14 cellular contexts compared by ENCODE assay signal in genomic region chr2:158487419-158487818, GRCh38. TPM values are rescaled to one million over a fixed set of nuclear protein-coding genes. Genes with fewer than 3 reads are reported as not detected.
DNase-seq lines count a peak whose midpoint lies in the region; ATAC-seq and TF ChIP-seq lines count a peak whose summit lies in the region.
"Had no signal": no experiment of that assay in that cellular context is flagged by ENCODE, and none has a peak within 500 bp of the region (broad histone marks: within the 10 kb centered on the region; RNA-seq: fewer than 3 reads in every experiment).

No MANE protein-coding gene starts in this region.

- H3K27me3 ChIP-seq in dorsolateral prefrontal cortex (no peaks in the 10 kb centered on the region), SJCRH30 (no peaks in the 10 kb centered on the region)
- no peaks in the 10 kb centered on the region for H3K27me3 ChIP-seq in naive thymus-derived CD4-positive, alpha-beta T cell (ENCODE audit: control insufficient read depth in 2 of 2, insufficient read depth in 2 of 2, low read length in 2 of 2)
- H3K27me3 ChIP-seq: BE2C had no signal

- H3K36me3 Mint-ChIP-seq in naive thymus-derived CD4-positive, alpha-beta T cell, result peaks cover 0 to 5% (median 1%) of the 10 kb centered on the region in 5 donors
- H3K36me3 Mint-ChIP-seq in activated T-helper 2 cell treated with anti-CD3 and anti-CD28 coated beads, Interferon-gamma antibody, Interleukin-2, Interleukin-4, amounts not matched to agents 10 μg/mL and 5 μg/mL and 100 μg/mL, durations not matched to agents 14 hours and 24 hours and 36 hours (ENCODE audit: low read depth), result no peaks in the 10 kb centered on the region

- TF ChIP-seq CTCF in dorsolateral prefrontal cortex (IDR thresholded peaks at IDR 0.05 in 54 of 56, conservative IDR thresholded peaks at IDR 0.05 in 2 of 56; ENCODE audit: low read depth in 1 of 56, partially characterized antibody in 56 of 56), result no peak

- no peak overlapping the region for H3K4me3 Mint-ChIP-seq in naive thymus-derived CD4-positive, alpha-beta T cell
- H3K4me3 Mint-ChIP-seq in activated T-helper 2 cell treated with anti-CD3 and anti-CD28 coated beads, Interferon-gamma antibody, Interleukin-2, Interleukin-4, amounts not matched to agents 10 μg/mL and 5 μg/mL and 100 μg/mL, durations not matched to agents 14 hours and 24 hours and 36 hours (ENCODE audit: low read depth), result no peak overlapping the region
- H3K4me3 Mint-ChIP-seq: activated CD4-positive, alpha-beta T cell treated with anti-CD3 and anti-CD28 coated beads for 36 hours; activated T-cell treated with anti-CD3 and anti-CD28 coated beads, Interleukin-2, amount 50 U/mL, for 72 hours had no signal

- peak; percentile 22 for DNase-seq in AG08395 (ENCODE audit: low spot score)
- peak; percentile 24 for DNase-seq in NCI-H226
- DNase-seq in dorsolateral prefrontal cortex, result no peak
- DNase-seq in left lobe of liver (ENCODE audit: low spot score), result no peak
- DNase-seq in SJCRH30, result no peak
- no peak for DNase-seq in naive thymus-derived CD4-positive, alpha-beta T cell
- no peak for DNase-seq in activated T-helper 2 cell treated with anti-CD3 and anti-CD28 coated beads, Interferon-gamma antibody, Interleukin-2, Interleukin-4, amounts not matched to agents 10 μg/mL and 5 μg/mL and 100 μg/mL, durations not matched to agents 14 hours and 24 hours and 36 hours (ENCODE audit: low spot score)
- DNase-seq in activated CD8-positive, alpha-beta memory T cell treated with anti-CD3 and anti-CD28 coated beads, Interleukin-2, amount 50 U/mL, for 48 hours, result no peak
- DNase-seq: activated CD4-positive, alpha-beta T cell treated with anti-CD3 and anti-CD28 coated beads for 36 hours; BE2C; Kasumi-1; mucosa of descending colon; T-helper 1 cell had no signal

- H3K4me1 ChIP-seq in SJCRH30, result peaks cover 17% of the 10 kb centered on the region
- no peaks in the 10 kb centered on the region for H3K4me1 ChIP-seq in naive thymus-derived CD4-positive, alpha-beta T cell (ENCODE audit: control insufficient read depth in 2 of 2, insufficient read depth in 2 of 2, low read length in 2 of 2)
- H3K4me1 ChIP-seq: BE2C had no signal

- H3K9me3 Mint-ChIP-seq in naive thymus-derived CD4-positive, alpha-beta T cell, result peaks cover 0 to 2% (median 0%) of the 10 kb centered on the region in 11 donors
- H3K9me3 Mint-ChIP-seq in activated T-helper 2 cell treated with anti-CD3 and anti-CD28 coated beads, Interferon-gamma antibody, Interleukin-2, Interleukin-4, amounts not matched to agents 10 μg/mL and 5 μg/mL and 100 μg/mL, durations not matched to agents 14 hours and 24 hours and 36 hours, result no peaks in the 10 kb centered on the region
- H3K9me3 Mint-ChIP-seq: activated T-cell treated with anti-CD3 and anti-CD28 coated beads, Interleukin-2, amount 50 U/mL, for 72 hours had no signal

- no peak overlapping the region for H3K27ac Mint-ChIP-seq in naive thymus-derived CD4-positive, alpha-beta T cell
- no peak overlapping the region for H3K27ac Mint-ChIP-seq in activated T-helper 2 cell treated with anti-CD3 and anti-CD28 coated beads, Interferon-gamma antibody, Interleukin-2, Interleukin-4, amounts not matched to agents 10 μg/mL and 5 μg/mL and 100 μg/mL, durations not matched to agents 14 hours and 24 hours and 36 hours
- H3K27ac Mint-ChIP-seq: activated CD4-positive, alpha-beta T cell treated with anti-CD3 and anti-CD28 coated beads for 36 hours; activated T-cell treated with anti-CD3 and anti-CD28 coated beads, Interleukin-2, amount 50 U/mL, for 72 hours had no signal

- intact Hi-C loops in dorsolateral prefrontal cortex (cut with DNase I), result no loop called here
- intact Hi-C loops in naive thymus-derived CD4-positive, alpha-beta T cell (cut with micrococcal nuclease), result no loop called here
- intact Hi-C loops in activated T-helper 2 cell treated with anti-CD3 and anti-CD28 coated beads, Interferon-gamma antibody, Interleukin-2, Interleukin-4, amounts not matched to agents 10 μg/mL and 5 μg/mL and 100 μg/mL, durations not matched to agents 14 hours and 24 hours and 36 hours (cut with micrococcal nuclease), result no loop called here

- no peaks in the 10 kb centered on the region for H3K27me3 Mint-ChIP-seq in naive thymus-derived CD4-positive, alpha-beta T cell
- H3K27me3 Mint-ChIP-seq in activated T-helper 2 cell treated with anti-CD3 and anti-CD28 coated beads, Interferon-gamma antibody, Interleukin-2, Interleukin-4, amounts not matched to agents 10 μg/mL and 5 μg/mL and 100 μg/mL, durations not matched to agents 14 hours and 24 hours and 36 hours (ENCODE audit: low read depth), result no peaks in the 10 kb centered on the region
- H3K27me3 Mint-ChIP-seq: activated CD4-positive, alpha-beta T cell treated with anti-CD3 and anti-CD28 coated beads for 36 hours had no signal

- peak; percentile 77 for ATAC-seq in left lobe of liver
- no peak for ATAC-seq in naive thymus-derived CD4-positive, alpha-beta T cell
- ATAC-seq: activated CD4-positive, alpha-beta T cell treated with anti-CD3 and anti-CD28 coated beads for 36 hours had no signal

- peak overlapping the region in 38 of 59 donors; percentile 1 to 77 (median 46) for H3K27ac ChIP-seq in dorsolateral prefrontal cortex
- H3K27ac ChIP-seq in SJCRH30, result no peak overlapping the region
- H3K27ac ChIP-seq in naive thymus-derived CD4-positive, alpha-beta T cell (ENCODE audit: low read depth, low read length), result no peak overlapping the region

- peaks cover 0 to 8% (median 0%) of the 10 kb centered on the region in 7 donors for H3K4me1 Mint-ChIP-seq in naive thymus-derived CD4-positive, alpha-beta T cell
- H3K4me1 Mint-ChIP-seq in activated T-helper 2 cell treated with anti-CD3 and anti-CD28 coated beads, Interferon-gamma antibody, Interleukin-2, Interleukin-4, amounts not matched to agents 10 μg/mL and 5 μg/mL and 100 μg/mL, durations not matched to agents 14 hours and 24 hours and 36 hours (ENCODE audit: low read depth), result peaks cover 13% of the 10 kb centered on the region

- POLR2A ChIA-PET in naive thymus-derived CD4-positive, alpha-beta T cell (lab: Charles Lee), result no interaction called here

- CTCF ChIA-PET in naive thymus-derived CD4-positive, alpha-beta T cell (lab: Charles Lee), result no interaction called here

- no peaks in the 10 kb centered on the region for H3K9me3 ChIP-seq in SJCRH30 (replicated peaks)
- no peaks in the 10 kb centered on the region for H3K9me3 ChIP-seq in naive thymus-derived CD4-positive, alpha-beta T cell (ENCODE audit: control insufficient read depth in 2 of 3, low read length in 3 of 3)
- H3K9me3 ChIP-seq: BE2C, mucosa of descending colon had no signal

- peaks cover 4% of the 10 kb centered on the region; the same call in 1 of the 2 replicates for H3K36me3 ChIP-seq in SJCRH30
- H3K36me3 ChIP-seq in naive thymus-derived CD4-positive, alpha-beta T cell (ENCODE audit: control insufficient read depth in 2 of 3, insufficient read depth in 3 of 3, low read length in 3 of 3), result no peaks in the 10 kb centered on the region
- H3K36me3 ChIP-seq: BE2C had no signal

- no peak overlapping the region for H3K4me3 ChIP-seq in dorsolateral prefrontal cortex
- H3K4me3 ChIP-seq in SJCRH30, result no peak overlapping the region
- no peak overlapping the region for H3K4me3 ChIP-seq in naive thymus-derived CD4-positive, alpha-beta T cell (ENCODE audit: low read length)
- H3K4me3 ChIP-seq: mucosa of descending colon had no signal

RNA-seq across cellular contexts. Expression of gene PKP4, which starts 30.7 kb away (rescaled TPM):
- 100 to 1,000 TPM; 163 to 459 (median 237) TPM for total RNA-seq in dorsolateral prefrontal cortex
- 24.5 TPM for total RNA-seq in left lobe of liver
- 58.1 and 62.8 TPM in 2 replicates for total RNA-seq in SJCRH30 (2014; rRNA removed; shearing (Covaris generic))
- total RNA-seq in naive thymus-derived CD4-positive, alpha-beta T cell, result 10 to 100 TPM; 15.1 to 33.2 (median 23.2) TPM
- polyA plus RNA-seq in naive thymus-derived CD4-positive, alpha-beta T cell, result 1 to 10 TPM; 1.3 to 1.9 TPM
- 26.9 and 27.0 TPM in 2 replicates for total RNA-seq in activated T-helper 2 cell treated with anti-CD3 and anti-CD28 coated beads, Interferon-gamma antibody, Interleukin-2, Interleukin-4, amounts not matched to agents 10 μg/mL and 5 μg/mL and 100 μg/mL, durations not matched to agents 14 hours and 24 hours and 36 hours

RNA-seq across cellular contexts. Expression of gene CCDC148, which starts 30.9 kb away (rescaled TPM):
- total RNA-seq in dorsolateral prefrontal cortex (10 to 100 TPM in 20 of 120 experiments, 1 to 10 TPM in 100; 4.8 to 15.3 (median 8.3) TPM), left lobe of liver (0.18 TPM)
- total RNA-seq in SJCRH30 (2014; rRNA removed; shearing (Covaris generic)), result 0.49 and 0.53 TPM in 2 replicates
- total RNA-seq in naive thymus-derived CD4-positive, alpha-beta T cell, result under 1 TPM in 1 of 5 experiments, not detected in 4; 0.54 TPM
- polyA plus RNA-seq in naive thymus-derived CD4-positive, alpha-beta T cell, result under 1 TPM in 1 of 2 donors, not detected in 1; 0.14 TPM
- total RNA-seq in activated T-helper 2 cell treated with anti-CD3 and anti-CD28 coated beads, Interferon-gamma antibody, Interleukin-2, Interleukin-4, amounts not matched to agents 10 μg/mL and 5 μg/mL and 100 μg/mL, durations not matched to agents 14 hours and 24 hours and 36 hours, result not detected in 2 replicates

Comparison
In these comparisons a context has a peak if more than half of its experiments do, and no peak if none do; other contexts are left out.
1. DNase-seq: peak in AG08395 (single experiment) and NCI-H226 (single experiment); none in dorsolateral prefrontal cortex (0 of 10), left lobe of liver (single experiment), SJCRH30 (0 of 2), naive thymus-derived CD4-positive, alpha-beta T cell (0 of 9), activated T-helper 2 cell treated with anti-CD3 and anti-CD28 coated beads, Interferon-gamma antibody, Interleukin-2, Interleukin-4, amounts not matched to agents 10 μg/mL and 5 μg/mL and 100 μg/mL, durations not matched to agents 14 hours and 24 hours and 36 hours (single experiment) and activated CD8-positive, alpha-beta memory T cell treated with anti-CD3 and anti-CD28 coated beads, Interleukin-2, amount 50 U/mL, for 48 hours (single experiment).
2. H3K27ac ChIP-seq: peak in dorsolateral prefrontal cortex (38 of 59); none in SJCRH30 (single experiment) and naive thymus-derived CD4-positive, alpha-beta T cell (single experiment).